ENCODE assay signal across 25 cellular contexts in genomic region chrX:109742722-109743121, GRCh38.
"Had no signal": no experiment of that assay in that cellular context is flagged by ENCODE, and none has a peak within 500 bp of the region (broad histone marks: within the 10 kb centered on the region; RNA-seq: fewer than 3 reads in every experiment).

No MANE protein-coding gene starts in this region.

- H3K36me3 Mint-ChIP-seq: activated CD8-positive, alpha-beta memory T cell treated with anti-CD3 and anti-CD28 coated beads, Interleukin-2, amount 10 ng/mL, durations not matched to agents 7 days and 5 days; activated naive CD4-positive, alpha-beta T cell treated with anti-CD3 and anti-CD28 coated beads, Interleukin-2, amount 50 U/mL, for 24 hours had no signal

- H3K4me1 Mint-ChIP-seq: activated CD8-positive, alpha-beta memory T cell treated with anti-CD3 and anti-CD28 coated beads, Interleukin-2, amount 10 ng/mL, durations not matched to agents 7 days and 5 days; activated naive CD4-positive, alpha-beta T cell treated with anti-CD3 and anti-CD28 coated beads, Interleukin-2, amount 50 U/mL, for 24 hours had no signal

- DNase-seq: activated CD4-positive, alpha-beta T cell treated with anti-CD3 and anti-CD28 coated beads for 48 hours; activated CD4-positive, alpha-beta T cell treated with anti-CD3 and anti-CD28 coated beads, Interleukin-2, amount 50 U/mL, for 4 hours; activated CD8-positive, alpha-beta memory T cell treated with anti-CD3 and anti-CD28 coated beads, Interleukin-2, amount 10 ng/mL, durations not matched to agents 7 days and 5 days; activated effector memory CD4-positive, alpha-beta T cell treated with Interleukin-2 at 50 U/mL for 16 hours; activated naive CD4-positive, alpha-beta T cell; activated T-cell treated with anti-CD3 and anti-CD28 coated beads, Interleukin-2, amount 50 U/mL, for 24 hours; amygdala; brain microvascular endothelial cell; Kasumi-1; NCI-H1092; NCI-H1417; NCI-H1930; NCI-H2171 treated with DMSO at 0.1 percent for 48 hours; NCI-H226; NCI-H526; NCI-H82; Peyer's patch; SHP77; SW 1271 had no signal

- ATAC-seq: activated CD4-positive, CD25-positive, alpha-beta regulatory T cell treated with anti-CD3 and anti-CD28 coated beads, Interleukin-2, amount 50 U/mL, for 24 hours; activated CD8-positive, alpha-beta memory T cell treated with anti-CD3 and anti-CD28 coated beads, Interleukin-2, amount 10 ng/mL, durations not matched to agents 7 days and 5 days; SK-N-SH treated with all-trans-retinoic acid at 6 μM for 48 hours had no signal

- H3K27ac Mint-ChIP-seq: activated CD8-positive, alpha-beta memory T cell treated with anti-CD3 and anti-CD28 coated beads, Interleukin-2, amount 10 ng/mL, durations not matched to agents 7 days and 5 days; activated naive CD4-positive, alpha-beta T cell treated with anti-CD3 and anti-CD28 coated beads, Interleukin-2, amount 50 U/mL, for 24 hours; activated T-cell treated with anti-CD3 and anti-CD28 coated beads, Interleukin-2, amount 50 U/mL, for 24 hours; activated T-helper 1 cell treated with anti-CD3 and anti-CD28 coated beads, Interleukin-12 subunit alpha, Interleukin-12 subunit beta, Interleukin-2, Interleukin-4 antibody, amounts not matched to agents 30 ng/mL and 10 ng/mL and 1 ng/mL, durations not matched to agents 14 hours and 24 hours and 36 hours had no signal

- H3K27me3 Mint-ChIP-seq: activated CD8-positive, alpha-beta memory T cell treated with anti-CD3 and anti-CD28 coated beads, Interleukin-2, amount 10 ng/mL, durations not matched to agents 7 days and 5 days; activated naive CD4-positive, alpha-beta T cell treated with anti-CD3 and anti-CD28 coated beads, Interleukin-2, amount 50 U/mL, for 24 hours had no signal

- H3K4me3 Mint-ChIP-seq: activated CD8-positive, alpha-beta memory T cell treated with anti-CD3 and anti-CD28 coated beads, Interleukin-2, amount 10 ng/mL, durations not matched to agents 7 days and 5 days; activated naive CD4-positive, alpha-beta T cell treated with anti-CD3 and anti-CD28 coated beads, Interleukin-2, amount 50 U/mL, for 24 hours; activated T-cell treated with anti-CD3 and anti-CD28 coated beads, Interleukin-2, amount 50 U/mL, for 24 hours; activated T-helper 1 cell treated with anti-CD3 and anti-CD28 coated beads, Interleukin-12 subunit alpha, Interleukin-12 subunit beta, Interleukin-2, Interleukin-4 antibody, amounts not matched to agents 30 ng/mL and 10 ng/mL and 1 ng/mL, durations not matched to agents 14 hours and 24 hours and 36 hours had no signal

- H3K27ac ChIP-seq: brain microvascular endothelial cell, cardiac muscle cell, Peyer's patch, SJSA1 had no signal

- H3K9me3 Mint-ChIP-seq: activated naive CD4-positive, alpha-beta T cell treated with anti-CD3 and anti-CD28 coated beads, Interleukin-2, amount 50 U/mL, for 24 hours; activated T-cell treated with anti-CD3 and anti-CD28 coated beads, Interleukin-2, amount 50 U/mL, for 24 hours; activated T-helper 1 cell treated with anti-CD3 and anti-CD28 coated beads, Interleukin-12 subunit alpha, Interleukin-12 subunit beta, Interleukin-2, Interleukin-4 antibody, amounts not matched to agents 30 ng/mL and 10 ng/mL and 1 ng/mL, durations not matched to agents 14 hours and 24 hours and 36 hours had no signal

- H3K4me1 ChIP-seq: Peyer's patch, SJSA1 had no signal

- H3K36me3 ChIP-seq: brain microvascular endothelial cell, cardiac muscle cell, Peyer's patch, SJSA1 had no signal

- H3K4me3 ChIP-seq: cardiac muscle cell, Peyer's patch, SJSA1 had no signal

- H3K9me3 ChIP-seq: Peyer's patch, SJSA1 had no signal
